Comparison of ENCODE assay signal across 8 cellular contexts in the genomic region with DNA sequence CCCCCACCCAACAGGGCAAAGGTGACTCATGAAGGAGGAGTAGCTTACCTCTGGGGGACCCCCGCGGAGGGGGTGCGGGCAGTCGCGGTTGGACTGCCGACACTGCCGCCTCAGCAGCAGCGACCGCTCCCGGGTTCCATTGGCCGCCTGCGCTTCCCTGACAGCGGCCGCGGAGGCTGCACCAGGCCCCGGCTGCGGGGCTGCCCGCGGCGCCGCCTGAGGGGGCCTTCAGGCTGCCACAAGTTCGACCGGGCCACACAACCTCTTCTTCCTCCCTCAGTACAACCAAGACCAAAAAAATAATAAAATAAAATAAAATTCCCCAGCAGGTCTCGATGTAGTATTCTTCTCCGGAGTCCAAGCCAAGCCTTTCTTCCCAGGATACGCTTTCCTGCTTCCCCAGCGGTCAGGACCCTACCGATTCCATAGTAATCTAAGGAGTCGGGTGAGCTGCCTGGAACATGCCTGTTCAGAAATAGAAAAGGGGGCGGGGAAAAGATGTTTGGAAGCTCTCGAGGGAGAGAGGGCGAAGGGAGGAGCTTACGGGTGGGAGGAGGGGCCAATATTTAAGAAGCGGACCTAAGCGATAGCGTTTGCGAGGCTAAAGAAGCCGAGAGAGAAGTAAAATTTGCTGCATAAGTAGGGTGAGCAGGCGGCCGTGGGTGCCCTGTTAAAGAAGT. TPM values are rescaled to one million over a fixed set of nuclear protein-coding genes. Genes with fewer than 3 reads are reported as not detected.
DNase-seq lines count a peak whose midpoint lies in the region; ATAC-seq and TF ChIP-seq lines count a peak whose summit lies in the region.

Gene PI4KB, minus strand, starts transcription at position 194 of the 680 bp plus-strand sequence. CDS start 10,935 bp downstream, outside the sequence.

- H3K4me1 Mint-ChIP-seq in activated CD8-positive, alpha-beta T cell treated with anti-CD3 and anti-CD28 coated beads, Interleukin-2, amount 10 ng/mL, durations not matched to agents 7 days and 5 days (ENCODE audit: low read depth) = peaks cover 34% of the 10 kb centered on the region

- TF ChIP-seq CTCF in right lobe of liver (IDR thresholded peaks at IDR 0.05) = no peak

- peaks cover 33% of the 10 kb centered on the region for H3K36me3 Mint-ChIP-seq in activated CD8-positive, alpha-beta T cell treated with anti-CD3 and anti-CD28 coated beads, Interleukin-2, amount 10 ng/mL, durations not matched to agents 7 days and 5 days (ENCODE audit: low read depth)

- peaks cover 0 to 41% (median 10%) of the 10 kb centered on the region in 11 experiments; a peak in 11 of 22 replicates for H4K20me1 ChIP-seq in BLaER1 treated with 17β-estradiol and CSF1 and Interleukin-3, amounts not matched to agents 10 nM and 100 nM

- intact Hi-C loops in right lobe of liver (cut with DNase I) = no loop called here

- DNase-seq in HS-5 (ENCODE audit: low read depth) = peak; percentile 96
- DNase-seq in NK-92 (lab: John Stamatoyannopoulos, UW; ENCODE audit: unreplicated experiment) = peak; percentile 33
- peak; percentile 96 for DNase-seq in activated CD8-positive, alpha-beta T cell treated with anti-CD3 and anti-CD28 coated beads, Interleukin-2, amount 10 ng/mL, durations not matched to agents 7 days and 5 days
- peak; percentile 90 for DNase-seq in ecto neural progenitor cell (ENCODE audit: low spot score)
- peak; percentile 80 to 93 (median 85) for DNase-seq in right lobe of liver
- DNase-seq in stimulated activated CD4-positive, alpha-beta T cell treated with anti-CD3 and anti-CD28 coated beads, Interleukin-4, amount 100 ng/mL, for 24 hours = peak; percentile 92

- H3K27ac ChIP-seq in BLaER1 treated with 17β-estradiol and CSF1 and Interleukin-3, amounts not matched to agents 10 nM and 100 nM = peak within 1 kb of the TSS; percentile 94 to 100 (median 97)
- H3K27ac ChIP-seq in right lobe of liver = peak within 1 kb of the TSS; percentile 89 to 96 (median 93)

- no peaks in the 10 kb centered on the region for H3K27me3 Mint-ChIP-seq in activated CD8-positive, alpha-beta T cell treated with anti-CD3 and anti-CD28 coated beads, Interleukin-2, amount 10 ng/mL, durations not matched to agents 7 days and 5 days (ENCODE audit: low read depth)

- ATAC-seq in GM19438 (IDR thresholded peaks at IDR 0.05; ENCODE audit: low read depth, unreplicated experiment) = peak; percentile 77
- peak; percentile 97 for ATAC-seq in activated CD8-positive, alpha-beta T cell treated with anti-CD3 and anti-CD28 coated beads, Interleukin-2, amount 10 ng/mL, durations not matched to agents 7 days and 5 days
- ATAC-seq in right lobe of liver = peak; percentile 95 to 98 (median 96)

- H3K4me3 ChIP-seq in BLaER1 treated with 17β-estradiol and CSF1 and Interleukin-3, amounts not matched to agents 10 nM and 100 nM = peak within 1 kb of the TSS; percentile 63 to 82 (median 75)
- peak within 1 kb of the TSS; percentile 79 to 92 (median 88) for H3K4me3 ChIP-seq in right lobe of liver

- peak within 1 kb of the TSS; percentile 97 for H3K27ac Mint-ChIP-seq in activated CD8-positive, alpha-beta T cell treated with anti-CD3 and anti-CD28 coated beads, Interleukin-2, amount 10 ng/mL, durations not matched to agents 7 days and 5 days

- H3K9me3 Mint-ChIP-seq in activated CD8-positive, alpha-beta T cell treated with anti-CD3 and anti-CD28 coated beads, Interleukin-2, amount 10 ng/mL, durations not matched to agents 7 days and 5 days (ENCODE audit: insufficient read depth) = no peaks in the 10 kb centered on the region

- POLR2A ChIA-PET in activated CD8-positive, alpha-beta T cell treated with anti-CD3 and anti-CD28 coated beads, Interleukin-2, amount 10 ng/mL, durations not matched to agents 7 days and 5 days (lab: Charles Lee) = interaction anchor here (0.6 to 2.8 kb wide), 17 partner anchors 9 to 436 kb away, joined by 3 to 29 read pairs (median 5); partner anchors contain the start of genes MRPL9, PSMB4, PSMD4 and RFX5

- H3K4me3 Mint-ChIP-seq in activated CD8-positive, alpha-beta T cell treated with anti-CD3 and anti-CD28 coated beads, Interleukin-2, amount 10 ng/mL, durations not matched to agents 7 days and 5 days = peak within 1 kb of the TSS; percentile 86

- peaks cover 23 to 37% (median 35%) of the 10 kb centered on the region in 11 experiments for H3K36me3 ChIP-seq in BLaER1 treated with 17β-estradiol and CSF1 and Interleukin-3, amounts not matched to agents 10 nM and 100 nM
- peaks cover 0 to 22% (median 0%) of the 10 kb centered on the region in 4 donors for H3K36me3 ChIP-seq in right lobe of liver

- CTCF ChIA-PET in activated CD8-positive, alpha-beta T cell treated with anti-CD3 and anti-CD28 coated beads, Interleukin-2, amount 10 ng/mL, durations not matched to agents 7 days and 5 days (lab: Charles Lee) = interaction anchor here (0.6 to 7.2 kb wide), 17 partner anchors 11 to 266 kb away, joined by 3 to 104 read pairs (median 6); partner anchors contain the start of gene PSMB4

- peaks cover 27 to 49% (median 35%) of the 10 kb centered on the region in 10 experiments for H3K4me1 ChIP-seq in BLaER1 treated with 17β-estradiol and CSF1 and Interleukin-3, amounts not matched to agents 10 nM and 100 nM
- peaks cover 0 to 17% (median 7%) of the 10 kb centered on the region in 4 donors for H3K4me1 ChIP-seq in right lobe of liver

- TF ChIP-seq POLR2A in right lobe of liver (IDR thresholded peaks at IDR 0.05) = peak; percentile 37

- peak within 1 kb of the TSS; percentile 92 to 99 (median 98) for H3K4me2 ChIP-seq in BLaER1 treated with 17β-estradiol and CSF1 and Interleukin-3, amounts not matched to agents 10 nM and 100 nM

- no peaks in the 10 kb centered on the region for H3K27me3 ChIP-seq in BLaER1 treated with 17β-estradiol and CSF1 and Interleukin-3, amounts not matched to agents 10 nM and 100 nM
- H3K27me3 ChIP-seq in right lobe of liver = no peaks in the 10 kb centered on the region

- H3K9me3 ChIP-seq in BLaER1 treated with 17β-estradiol and CSF1 and Interleukin-3, amounts not matched to agents 10 nM and 100 nM (replicated peaks in 1 of 11) = no peaks in the 10 kb centered on the region
- no peaks in the 10 kb centered on the region for H3K9me3 ChIP-seq in right lobe of liver

- H3K9ac ChIP-seq in BLaER1 treated with 17β-estradiol and CSF1 and Interleukin-3, amounts not matched to agents 10 nM and 100 nM = peak within 1 kb of the TSS; percentile 91 to 99 (median 97)

- WGBS in right lobe of liver (ENCODE audit: insufficient coverage, low coverage, low lambda C conversion rate, missing lambda C conversion rate) = 0% methylated on average over 24 of the region's 40 CpGs

RNA-seq across cellular contexts. Expression of gene PI4KB, which starts in this region (rescaled TPM):
- 10 to 100 TPM; 56.0 to 70.2 TPM for total RNA-seq in activated CD8-positive, alpha-beta T cell treated with anti-CD3 and anti-CD28 coated beads, Interleukin-2, amount 10 ng/mL, durations not matched to agents 7 days and 5 days
- total RNA-seq in right lobe of liver = 10 to 100 TPM; 20.0 to 24.7 (median 22.7) TPM

Comparison
In these comparisons a context has a peak if more than half of its experiments do, and no peak if none do; other contexts are left out.
1. Peak in every context shown above with its lines: DNase-seq, ATAC-seq, H3K4me3 ChIP-seq and H3K27ac ChIP-seq.
2. DNase-seq: peak in every context shown above with its lines; median percentile 96 in HS-5; 96 in activated CD8-positive, alpha-beta T cell treated with anti-CD3 and anti-CD28 coated beads, Interleukin-2, amount 10 ng/mL, durations not matched to agents 7 days and 5 days; 92 in stimulated activated CD4-positive, alpha-beta T cell treated with anti-CD3 and anti-CD28 coated beads, Interleukin-4, amount 100 ng/mL, for 24 hours; 90 in ecto neural progenitor cell; 85 in right lobe of liver; 33 in NK-92.